ENCODE assay signal across 14 cellular contexts in genomic region chr6:95186710-95187109, GRCh38.
DNase-seq lines count a peak whose midpoint lies in the region; ATAC-seq, FAIRE-seq and TF ChIP-seq lines count a peak whose summit lies in the region.
"Had no signal": no experiment of that assay in that cellular context is flagged by ENCODE, and none has a peak within 500 bp of the region (broad histone marks: within the 10 kb centered on the region; RNA-seq: fewer than 3 reads in every experiment).

No MANE protein-coding gene starts in this region.

- H3K36me3 ChIP-seq in Karpas-422 (ENCODE audit: insufficient read depth, low read length) (no peaks in the 10 kb centered on the region), K562 (ENCODE audit: control insufficient read depth, insufficient read depth, low read length) (no peaks in the 10 kb centered on the region)
- H3K36me3 ChIP-seq: BE2C had no signal

- no peak for ATAC-seq in K562
- no peak for ATAC-seq in right cardiac atrium
- ATAC-seq: GM23338 had no signal

- H3K4me1 ChIP-seq in Karpas-422 (ENCODE audit: low read length), result peaks cover 23% of the 10 kb centered on the region
- H3K4me1 ChIP-seq in K562 (replicated peaks in 1 of 2; ENCODE audit: control insufficient read depth in 2 of 2, insufficient read depth in 2 of 2, low read length in 2 of 2), result no peaks in the 10 kb centered on the region
- no peaks in the 10 kb centered on the region for H3K4me1 ChIP-seq in right cardiac atrium (ENCODE audit: control insufficient read depth, insufficient read depth, low read length)

- H3K9me2 ChIP-seq in Karpas-422 (replicated peaks; ENCODE audit: insufficient read depth, low read length), result no peaks in the 10 kb centered on the region

- POLR2A ChIA-PET in K562 (lab: Yijun Ruan, JAX), result no interaction called here

- no peak for TF ChIP-seq EP300 in K562 (IDR thresholded peaks at IDR 0.05; ENCODE audit: low read length)

- H3K4me3 ChIP-seq in Karpas-422 (ENCODE audit: low read length) (no peak overlapping the region), K562 (no peak overlapping the region), right cardiac atrium (ENCODE audit: low read length) (no peak overlapping the region)
- H3K4me3 ChIP-seq: GM23338 had no signal

- intact Hi-C loops in K562 (cut with micrococcal nuclease), result no loop called here
- intact Hi-C loops in right cardiac atrium (cut with DNase I), result no loop called here

- DNase-seq in NCI-H524 (lab: John Stamatoyannopoulos, UW) (peak; percentile 11 to 50), NCI-H524 treated with DMSO at 0.1 percent for 48 hours (lab: John Stamatoyannopoulos, UW) (no peak), Karpas-422 (no peak), K562 (ENCODE audit: extremely low read depth in 1 of 4, low spot score in 3 of 4) (no peak), right cardiac atrium (no peak), GM12891 (ENCODE audit: insufficient read length, low spot score) (no peak), NCI-H2227 treated with DMSO at 0.1 percent for 48 hours (lab: John Stamatoyannopoulos, UW) (no peak)
- DNase-seq: BE2C; CD4-positive, alpha-beta memory T cell; GF-D8; H9 had no signal

- FAIRE-seq in K562 (lab: Jason Lieb, UNC), result no peak
- no peak for FAIRE-seq in GM12891 (lab: Jason Lieb, UNC)
- FAIRE-seq: A204.1 had no signal

- no peak overlapping the region for H3K9ac ChIP-seq in Karpas-422 (ENCODE audit: low read length)
- H3K9ac ChIP-seq in K562 (ENCODE audit: insufficient read depth in 1 of 2, low read depth in 2 of 2, low read length in 2 of 2), result no peak overlapping the region

- no peak for TF ChIP-seq POLR2A in K562 (conservative IDR thresholded peaks at IDR 0.05)
- TF ChIP-seq POLR2A in GM12891 (IDR thresholded peaks at IDR 0.05; ENCODE audit: low read depth, low read length), result no peak

- H4K20me1 ChIP-seq in Karpas-422 (ENCODE audit: insufficient read depth, low read depth, low read length) (no peaks in the 10 kb centered on the region), K562 (replicated peaks; ENCODE audit: control insufficient read depth, insufficient read depth, low read length) (no peaks in the 10 kb centered on the region)

- no peaks in the 10 kb centered on the region for H3K27me3 ChIP-seq in Karpas-422 (ENCODE audit: low read length)
- no peaks in the 10 kb centered on the region for H3K27me3 ChIP-seq in K562 (ENCODE audit: control insufficient read depth in 2 of 2, insufficient read depth in 2 of 2, low read length in 2 of 2)
- H3K27me3 ChIP-seq in right cardiac atrium (ENCODE audit: control insufficient read depth, insufficient read depth), result no peaks in the 10 kb centered on the region

- H3K79me2 ChIP-seq in Karpas-422 (ENCODE audit: low read length), result no peaks in the 10 kb centered on the region
- H3K79me2 ChIP-seq in K562 (ENCODE audit: control insufficient read depth, insufficient read depth, low read length), result no peaks in the 10 kb centered on the region

- BruUV-seq in K562 (replicated peaks; lab: Mats Ljungman, UMichigan), result no TSS peak

- no peak for TF ChIP-seq RAD21 in K562 (CRISPR knock-in tag; conservative IDR thresholded peaks at IDR 0.05 in 1 of 2, IDR thresholded peaks at IDR 0.05 in 1 of 2)

- H3K9me3 ChIP-seq in Karpas-422 (ENCODE audit: low read length) (no peaks in the 10 kb centered on the region), K562 (replicated peaks; ENCODE audit: control insufficient read depth, insufficient read depth, low read depth, low read length) (no peaks in the 10 kb centered on the region), right cardiac atrium (ENCODE audit: control insufficient read depth, low read length) (no peaks in the 10 kb centered on the region)
- H3K9me3 ChIP-seq: BE2C had no signal

- 0% methylated on average over 1 of the region's 1 CpG for WGBS in K562 (ENCODE audit: insufficient coverage, low coverage, missing lambda C conversion rate)
- WGBS in right cardiac atrium, result 67% methylated on average over 1 of the region's 1 CpG

- H3K27ac ChIP-seq in Karpas-422 (ENCODE audit: low read length), result no peak overlapping the region
- no peak overlapping the region for H3K27ac ChIP-seq in K562 (ENCODE audit: extremely low read depth, low read depth, low read length)
- no peak overlapping the region for H3K27ac ChIP-seq in right cardiac atrium (ENCODE audit: low read length)
- H3K27ac ChIP-seq: C4-2B had no signal

- TF ChIP-seq CTCF in K562 (IDR thresholded peaks at IDR 0.05 in 2 of 3, conservative IDR thresholded peaks at IDR 0.05 in 1 of 3; ENCODE audit: insufficient read depth in 2 of 3, low read depth in 1 of 3, low read length in 3 of 3), result no peak

- H3K4me2 ChIP-seq in Karpas-422 (ENCODE audit: low read depth, low read length, poor library complexity, severe bottlenecking) (no peak overlapping the region), K562 (ENCODE audit: insufficient read depth, low read length) (no peak overlapping the region)
- H3K4me2 ChIP-seq: GM23338 had no signal

- no peaks in the 10 kb centered on the region for H3K9me1 ChIP-seq in K562 (ENCODE audit: control insufficient read depth, insufficient read depth, low read length)

- in situ Hi-C loops in K562 (cut with MboI), result no loop called here

- CTCF ChIA-PET in K562 (lab: Yijun Ruan, JAX; ENCODE audit: low intra/inter-chr PET ratio), result no interaction called here

- H2AFZ ChIP-seq in Karpas-422 (ENCODE audit: low read length) (peak overlapping the region; percentile 56; the same call in 1 of the 2 replicates), K562 (ENCODE audit: low read depth, low read length) (no peak overlapping the region)
- H2AFZ ChIP-seq: GM23338 had no signal

TF ChIP-seq in K562, 482 proteins besides CTCF, POLR2A, EP300 and RAD21:
- peak; percentile 30; the same call in 1 of the 2 replicates for TF ChIP-seq MAFK (IDR thresholded peaks at IDR 0.05; ENCODE audit: low read length)
- TF ChIP-seq MYC (IDR thresholded peaks at IDR 0.05; ENCODE audit: low read depth, low read length), result no peak
- TF ChIP-seq MYC (CRISPR knock-in tag; IDR thresholded peaks at IDR 0.05; ENCODE audit: borderline replicate concordance, low read depth), result no peak
- peak; percentile 33; the same call in 1 of the 2 replicates for TF ChIP-seq ZNF316 (IDR thresholded peaks at IDR 0.05)
- peak; percentile 44 for TF ChIP-seq MAFF (IDR thresholded peaks at IDR 0.05; ENCODE audit: low read length)
- TF ChIP-seq ESRRB (CRISPR knock-in tag; IDR thresholded peaks at IDR 0.05; ENCODE audit: borderline replicate concordance), result no peak

TF ChIP-seq in GM12891, 5 proteins besides CTCF, POLR2A, EP300 and RAD21:
- TF ChIP-seq POU2F2 (IDR thresholded peaks at IDR 0.05; ENCODE audit: low read depth, low read length), result no peak

Comparison
In these comparisons a context has a peak if more than half of its experiments do, and no peak if none do; other contexts are left out.
1. DNase-seq: peak in NCI-H524 (2 of 2); none in NCI-H524 treated with DMSO at 0.1 percent for 48 hours (single experiment), Karpas-422 (single experiment), K562 (0 of 4), right cardiac atrium (0 of 3), GM12891 (single experiment) and NCI-H2227 treated with DMSO at 0.1 percent for 48 hours (single experiment).